In the genomic region with DNA sequence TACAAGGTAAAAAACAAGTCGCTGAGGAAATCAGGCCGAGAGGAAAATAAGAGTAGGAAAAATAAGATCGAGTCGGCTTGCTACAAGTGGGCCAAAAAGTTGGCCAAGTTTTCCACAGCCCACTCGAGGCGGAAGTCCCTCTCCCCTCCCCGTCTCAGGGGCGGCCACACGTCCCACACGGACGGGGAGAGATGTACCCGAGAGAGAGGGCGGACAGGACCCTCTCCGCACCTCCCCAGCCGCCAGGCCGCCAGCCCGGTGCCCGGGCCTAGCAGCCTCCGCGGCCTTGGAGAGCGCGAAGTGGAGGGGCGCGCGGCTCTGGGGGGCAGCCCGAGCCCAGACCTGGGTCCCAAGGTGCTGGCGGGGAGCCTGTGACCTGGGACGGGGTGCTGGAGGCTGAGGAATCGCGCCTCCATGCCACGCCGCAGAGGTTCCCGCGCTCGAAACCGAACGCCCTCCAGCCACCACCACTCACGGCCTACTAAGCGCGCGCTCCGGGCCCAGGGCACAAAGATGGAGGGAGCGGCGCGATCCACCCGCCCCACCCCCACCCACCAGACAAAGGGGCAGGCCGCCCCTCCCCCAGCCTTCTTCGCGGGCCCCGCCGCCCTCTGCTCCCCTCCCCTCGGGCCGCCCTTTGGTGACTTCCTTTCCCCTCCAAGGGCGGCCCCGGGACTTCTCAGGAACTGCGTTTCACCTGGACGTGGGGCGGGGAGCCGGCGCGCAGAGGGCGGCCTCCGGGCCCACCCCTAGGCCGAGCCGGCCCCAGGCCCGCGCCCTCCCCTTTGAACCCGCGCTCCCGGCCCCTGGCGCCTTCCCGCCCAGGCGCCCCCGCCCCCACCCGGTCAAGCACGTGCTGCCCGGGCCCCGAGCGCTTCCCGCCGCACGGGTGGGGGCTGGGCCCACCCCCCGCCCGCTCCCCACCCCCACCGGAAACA, we compare ENCODE assay signal across 1 cellular context.
A peak's percentile ranks its signal among the peaks of the same experiment; 100 is the strongest.
TF ChIP-seq lines count a peak whose summit lies in the region.

No MANE protein-coding gene starts in this region.

TF ChIP-seq in K562, 482 proteins besides CTCF, POLR2A, EP300 and RAD21 (continued from another document):
- TF ChIP-seq BHLHE40 (IDR thresholded peaks at IDR 0.05; ENCODE audit: low read length) (peak; percentile 78), XRCC5 (IDR thresholded peaks at IDR 0.05; ENCODE audit: low read depth, low read length) (no peak), ZNF282 (CRISPR knock-in tag; IDR thresholded peaks at IDR 0.05) (no peak), NFE2L1 (tag; IDR thresholded peaks at IDR 0.05; ENCODE audit: borderline replicate concordance, low read depth) (no peak), ATF7 (IDR thresholded peaks at IDR 0.05) (no peak), ZNF133 (CRISPR knock-in tag; IDR thresholded peaks at IDR 0.05) (no peak), PHTF2 (CRISPR knock-in tag; IDR thresholded peaks at IDR 0.05) (no peak), DACH1 (IDR thresholded peaks at IDR 0.05; ENCODE audit: partially characterized antibody) (no peak), SMARCA5 (IDR thresholded peaks at IDR 0.05) (no peak), POLR2G (IDR thresholded peaks at IDR 0.05; ENCODE audit: low read depth, low read length) (peak; percentile 76), HSF4 (CRISPR knock-in tag; IDR thresholded peaks at IDR 0.05; ENCODE audit: borderline replicate concordance) (no peak), CEBPG (CRISPR knock-in tag; IDR thresholded peaks at IDR 0.05) (no peak), CEBPG (tag; conservative IDR thresholded peaks at IDR 0.05 in 1 of 2, IDR thresholded peaks at IDR 0.05 in 1 of 2) (no peak), BDP1 (IDR thresholded peaks at IDR 0.05; ENCODE audit: insufficient read depth, insufficient read length) (no peak), ZFPM2 (CRISPR knock-in tag; IDR thresholded peaks at IDR 0.05) (no peak), MAFK (IDR thresholded peaks at IDR 0.05; ENCODE audit: low read length) (no peak), MCM7 (IDR thresholded peaks at IDR 0.05) (no peak), MAFF (IDR thresholded peaks at IDR 0.05; ENCODE audit: low read length) (no peak), ERF (CRISPR knock-in tag; IDR thresholded peaks at IDR 0.05) (no peak)
- TF ChIP-seq, protein P1, sequence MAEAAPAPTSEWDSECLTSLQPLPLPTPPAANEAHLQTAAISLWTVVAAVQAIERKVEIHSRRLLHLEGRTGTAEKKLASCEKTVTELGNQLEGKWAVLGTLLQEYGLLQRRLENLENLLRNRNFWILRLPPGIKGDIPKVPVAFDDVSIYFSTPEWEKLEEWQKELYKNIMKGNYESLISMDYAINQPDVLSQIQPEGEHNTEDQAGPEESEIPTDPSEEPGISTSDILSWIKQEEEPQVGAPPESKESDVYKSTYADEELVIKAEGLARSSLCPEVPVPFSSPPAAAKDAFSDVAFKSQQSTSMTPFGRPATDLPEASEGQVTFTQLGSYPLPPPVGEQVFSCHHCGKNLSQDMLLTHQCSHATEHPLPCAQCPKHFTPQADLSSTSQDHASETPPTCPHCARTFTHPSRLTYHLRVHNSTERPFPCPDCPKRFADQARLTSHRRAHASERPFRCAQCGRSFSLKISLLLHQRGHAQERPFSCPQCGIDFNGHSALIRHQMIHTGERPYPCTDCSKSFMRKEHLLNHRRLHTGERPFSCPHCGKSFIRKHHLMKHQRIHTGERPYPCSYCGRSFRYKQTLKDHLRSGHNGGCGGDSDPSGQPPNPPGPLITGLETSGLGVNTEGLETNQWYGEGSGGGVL (CRISPR knock-in tag; IDR thresholded peaks at IDR 0.05): no peak
- TF ChIP-seq, protein P2, sequence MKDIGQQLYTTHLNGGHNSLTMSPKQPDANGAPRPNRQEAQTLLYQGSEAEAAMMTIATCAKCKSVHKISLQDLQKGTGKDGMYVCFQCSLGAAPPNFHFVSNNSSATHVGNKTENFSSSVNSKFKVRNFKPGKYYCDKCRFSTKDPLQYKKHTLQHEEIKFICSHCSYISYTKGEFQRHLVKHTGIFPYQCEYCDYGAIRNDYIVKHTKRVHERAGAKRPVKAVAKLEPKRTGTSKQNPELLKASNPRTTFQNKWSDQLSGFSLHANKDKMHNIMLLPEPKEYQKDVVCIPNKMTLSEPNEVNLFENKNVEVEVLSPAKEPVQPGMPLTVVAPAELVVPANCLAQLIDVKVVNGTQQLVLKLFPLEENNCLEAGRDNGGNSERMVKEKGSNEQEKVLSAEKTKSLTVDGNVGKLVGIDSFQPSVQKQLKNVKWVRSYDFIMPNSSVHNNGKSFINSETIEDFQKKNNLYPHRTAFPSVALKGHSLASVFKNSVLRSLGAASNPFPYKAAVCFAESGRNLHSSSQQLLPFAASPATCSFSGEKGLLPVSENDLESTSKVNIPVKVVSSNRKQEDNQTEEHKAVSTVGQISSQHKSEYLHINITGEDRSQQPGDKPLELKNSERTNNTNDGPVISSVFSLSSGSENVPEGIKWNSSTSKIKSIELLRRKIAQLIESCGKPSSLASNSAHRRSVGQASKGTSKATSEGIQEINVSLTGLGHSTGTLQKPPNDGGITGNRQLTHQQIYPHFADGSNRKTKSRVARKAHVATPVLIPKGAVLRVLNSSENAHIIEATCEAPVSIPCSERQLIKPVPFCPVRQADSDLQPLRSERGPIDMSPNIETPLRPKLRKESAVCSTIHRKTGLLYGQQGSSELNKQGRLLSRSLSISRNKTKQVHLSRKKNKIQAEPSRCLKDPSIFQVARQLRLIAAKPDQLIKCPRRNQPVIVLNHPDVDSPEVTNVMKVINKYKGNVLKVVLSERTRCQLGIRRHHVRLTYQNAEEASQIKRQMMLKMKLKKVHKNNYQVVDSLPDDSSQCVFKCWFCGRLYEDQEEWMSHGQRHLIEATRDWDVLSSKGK (CRISPR knock-in tag; IDR thresholded peaks at IDR 0.05): no peak
- TF ChIP-seq, protein P3, sequence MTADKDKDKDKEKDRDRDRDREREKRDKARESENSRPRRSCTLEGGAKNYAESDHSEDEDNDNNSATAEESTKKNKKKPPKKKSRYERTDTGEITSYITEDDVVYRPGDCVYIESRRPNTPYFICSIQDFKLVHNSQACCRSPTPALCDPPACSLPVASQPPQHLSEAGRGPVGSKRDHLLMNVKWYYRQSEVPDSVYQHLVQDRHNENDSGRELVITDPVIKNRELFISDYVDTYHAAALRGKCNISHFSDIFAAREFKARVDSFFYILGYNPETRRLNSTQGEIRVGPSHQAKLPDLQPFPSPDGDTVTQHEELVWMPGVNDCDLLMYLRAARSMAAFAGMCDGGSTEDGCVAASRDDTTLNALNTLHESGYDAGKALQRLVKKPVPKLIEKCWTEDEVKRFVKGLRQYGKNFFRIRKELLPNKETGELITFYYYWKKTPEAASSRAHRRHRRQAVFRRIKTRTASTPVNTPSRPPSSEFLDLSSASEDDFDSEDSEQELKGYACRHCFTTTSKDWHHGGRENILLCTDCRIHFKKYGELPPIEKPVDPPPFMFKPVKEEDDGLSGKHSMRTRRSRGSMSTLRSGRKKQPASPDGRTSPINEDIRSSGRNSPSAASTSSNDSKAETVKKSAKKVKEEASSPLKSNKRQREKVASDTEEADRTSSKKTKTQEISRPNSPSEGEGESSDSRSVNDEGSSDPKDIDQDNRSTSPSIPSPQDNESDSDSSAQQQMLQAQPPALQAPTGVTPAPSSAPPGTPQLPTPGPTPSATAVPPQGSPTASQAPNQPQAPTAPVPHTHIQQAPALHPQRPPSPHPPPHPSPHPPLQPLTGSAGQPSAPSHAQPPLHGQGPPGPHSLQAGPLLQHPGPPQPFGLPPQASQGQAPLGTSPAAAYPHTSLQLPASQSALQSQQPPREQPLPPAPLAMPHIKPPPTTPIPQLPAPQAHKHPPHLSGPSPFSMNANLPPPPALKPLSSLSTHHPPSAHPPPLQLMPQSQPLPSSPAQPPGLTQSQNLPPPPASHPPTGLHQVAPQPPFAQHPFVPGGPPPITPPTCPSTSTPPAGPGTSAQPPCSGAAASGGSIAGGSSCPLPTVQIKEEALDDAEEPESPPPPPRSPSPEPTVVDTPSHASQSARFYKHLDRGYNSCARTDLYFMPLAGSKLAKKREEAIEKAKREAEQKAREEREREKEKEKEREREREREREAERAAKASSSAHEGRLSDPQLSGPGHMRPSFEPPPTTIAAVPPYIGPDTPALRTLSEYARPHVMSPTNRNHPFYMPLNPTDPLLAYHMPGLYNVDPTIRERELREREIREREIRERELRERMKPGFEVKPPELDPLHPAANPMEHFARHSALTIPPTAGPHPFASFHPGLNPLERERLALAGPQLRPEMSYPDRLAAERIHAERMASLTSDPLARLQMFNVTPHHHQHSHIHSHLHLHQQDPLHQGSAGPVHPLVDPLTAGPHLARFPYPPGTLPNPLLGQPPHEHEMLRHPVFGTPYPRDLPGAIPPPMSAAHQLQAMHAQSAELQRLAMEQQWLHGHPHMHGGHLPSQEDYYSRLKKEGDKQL (CRISPR knock-in tag; IDR thresholded peaks at IDR 0.05; ENCODE audit: borderline replicate concordance): no peak
- TF ChIP-seq, protein P4, sequence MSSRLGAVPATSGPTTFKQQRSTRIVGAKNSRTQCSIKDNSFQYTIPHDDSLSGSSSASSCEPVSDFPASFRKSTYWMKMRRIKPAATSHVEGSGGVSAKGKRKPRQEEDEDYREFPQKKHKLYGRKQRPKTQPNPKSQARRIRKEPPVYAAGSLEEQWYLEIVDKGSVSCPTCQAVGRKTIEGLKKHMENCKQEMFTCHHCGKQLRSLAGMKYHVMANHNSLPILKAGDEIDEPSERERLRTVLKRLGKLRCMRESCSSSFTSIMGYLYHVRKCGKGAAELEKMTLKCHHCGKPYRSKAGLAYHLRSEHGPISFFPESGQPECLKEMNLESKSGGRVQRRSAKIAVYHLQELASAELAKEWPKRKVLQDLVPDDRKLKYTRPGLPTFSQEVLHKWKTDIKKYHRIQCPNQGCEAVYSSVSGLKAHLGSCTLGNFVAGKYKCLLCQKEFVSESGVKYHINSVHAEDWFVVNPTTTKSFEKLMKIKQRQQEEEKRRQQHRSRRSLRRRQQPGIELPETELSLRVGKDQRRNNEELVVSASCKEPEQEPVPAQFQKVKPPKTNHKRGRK (tag; IDR thresholded peaks at IDR 0.05): no peak
- TF ChIP-seq, protein P5, sequence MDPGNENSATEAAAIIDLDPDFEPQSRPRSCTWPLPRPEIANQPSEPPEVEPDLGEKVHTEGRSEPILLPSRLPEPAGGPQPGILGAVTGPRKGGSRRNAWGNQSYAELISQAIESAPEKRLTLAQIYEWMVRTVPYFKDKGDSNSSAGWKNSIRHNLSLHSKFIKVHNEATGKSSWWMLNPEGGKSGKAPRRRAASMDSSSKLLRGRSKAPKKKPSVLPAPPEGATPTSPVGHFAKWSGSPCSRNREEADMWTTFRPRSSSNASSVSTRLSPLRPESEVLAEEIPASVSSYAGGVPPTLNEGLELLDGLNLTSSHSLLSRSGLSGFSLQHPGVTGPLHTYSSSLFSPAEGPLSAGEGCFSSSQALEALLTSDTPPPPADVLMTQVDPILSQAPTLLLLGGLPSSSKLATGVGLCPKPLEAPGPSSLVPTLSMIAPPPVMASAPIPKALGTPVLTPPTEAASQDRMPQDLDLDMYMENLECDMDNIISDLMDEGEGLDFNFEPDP (CRISPR knock-in tag; IDR thresholded peaks at IDR 0.05): no peak
- TF ChIP-seq, protein P6, sequence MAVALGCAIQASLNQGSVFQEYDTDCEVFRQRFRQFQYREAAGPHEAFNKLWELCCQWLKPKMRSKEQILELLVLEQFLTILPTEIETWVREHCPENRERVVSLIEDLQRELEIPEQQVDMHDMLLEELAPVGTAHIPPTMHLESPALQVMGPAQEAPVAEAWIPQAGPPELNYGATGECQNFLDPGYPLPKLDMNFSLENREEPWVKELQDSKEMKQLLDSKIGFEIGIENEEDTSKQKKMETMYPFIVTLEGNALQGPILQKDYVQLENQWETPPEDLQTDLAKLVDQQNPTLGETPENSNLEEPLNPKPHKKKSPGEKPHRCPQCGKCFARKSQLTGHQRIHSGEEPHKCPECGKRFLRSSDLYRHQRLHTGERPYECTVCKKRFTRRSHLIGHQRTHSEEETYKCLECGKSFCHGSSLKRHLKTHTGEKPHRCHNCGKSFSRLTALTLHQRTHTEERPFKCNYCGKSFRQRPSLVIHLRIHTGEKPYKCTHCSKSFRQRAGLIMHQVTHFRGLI (CRISPR knock-in tag; IDR thresholded peaks at IDR 0.05): no peak
- TF ChIP-seq, protein P7, sequence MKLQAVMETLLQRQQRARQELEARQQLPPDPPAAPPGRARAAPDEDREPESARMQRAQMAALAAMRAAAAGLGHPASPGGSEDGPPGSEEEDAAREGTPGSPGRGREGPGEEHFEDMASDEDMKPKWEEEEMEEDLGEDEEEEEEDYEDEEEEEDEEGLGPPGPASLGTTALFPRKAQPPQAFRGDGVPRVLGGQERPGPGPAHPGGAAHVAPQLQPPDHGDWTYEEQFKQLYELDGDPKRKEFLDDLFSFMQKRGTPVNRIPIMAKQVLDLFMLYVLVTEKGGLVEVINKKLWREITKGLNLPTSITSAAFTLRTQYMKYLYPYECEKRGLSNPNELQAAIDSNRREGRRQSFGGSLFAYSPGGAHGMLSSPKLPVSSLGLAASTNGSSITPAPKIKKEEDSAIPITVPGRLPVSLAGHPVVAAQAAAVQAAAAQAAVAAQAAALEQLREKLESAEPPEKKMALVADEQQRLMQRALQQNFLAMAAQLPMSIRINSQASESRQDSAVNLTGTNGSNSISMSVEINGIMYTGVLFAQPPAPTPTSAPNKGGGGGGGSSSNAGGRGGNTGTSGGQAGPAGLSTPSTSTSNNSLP (IDR thresholded peaks at IDR 0.05; ENCODE audit: borderline replicate concordance, low read depth, low read length): no peak
- TF ChIP-seq, protein P8, sequence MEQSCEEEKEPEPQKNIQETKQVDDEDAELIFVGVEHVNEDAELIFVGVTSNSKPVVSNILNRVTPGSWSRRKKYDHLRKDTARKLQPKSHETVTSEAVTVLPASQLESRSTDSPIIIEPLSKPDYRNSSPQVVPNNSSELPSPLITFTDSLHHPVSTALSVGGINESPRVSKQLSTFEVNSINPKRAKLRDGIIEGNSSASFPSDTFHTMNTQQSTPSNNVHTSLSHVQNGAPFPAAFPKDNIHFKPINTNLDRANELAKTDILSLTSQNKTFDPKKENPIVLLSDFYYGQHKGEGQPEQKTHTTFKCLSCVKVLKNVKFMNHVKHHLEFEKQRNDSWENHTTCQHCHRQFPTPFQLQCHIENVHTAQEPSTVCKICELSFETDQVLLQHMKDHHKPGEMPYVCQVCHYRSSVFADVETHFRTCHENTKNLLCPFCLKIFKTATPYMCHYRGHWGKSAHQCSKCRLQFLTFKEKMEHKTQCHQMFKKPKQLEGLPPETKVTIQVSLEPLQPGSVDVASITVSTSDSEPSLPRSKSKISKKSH (CRISPR knock-in tag; IDR thresholded peaks at IDR 0.05): no peak
- TF ChIP-seq, protein P9, sequence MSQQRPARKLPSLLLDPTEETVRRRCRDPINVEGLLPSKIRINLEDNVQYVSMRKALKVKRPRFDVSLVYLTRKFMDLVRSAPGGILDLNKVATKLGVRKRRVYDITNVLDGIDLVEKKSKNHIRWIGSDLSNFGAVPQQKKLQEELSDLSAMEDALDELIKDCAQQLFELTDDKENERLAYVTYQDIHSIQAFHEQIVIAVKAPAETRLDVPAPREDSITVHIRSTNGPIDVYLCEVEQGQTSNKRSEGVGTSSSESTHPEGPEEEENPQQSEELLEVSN (IDR thresholded peaks at IDR 0.05; ENCODE audit: borderline replicate concordance in 1 of 2, extremely low read depth in 1 of 2, insufficient read depth in 1 of 2, insufficient read length in 1 of 2, low read depth in 1 of 2, low read length in 1 of 2, poor library complexity in 1 of 2, severe bottlenecking in 1 of 2): peak; percentile 53 to 99
- TF ChIP-seq, protein P10, sequence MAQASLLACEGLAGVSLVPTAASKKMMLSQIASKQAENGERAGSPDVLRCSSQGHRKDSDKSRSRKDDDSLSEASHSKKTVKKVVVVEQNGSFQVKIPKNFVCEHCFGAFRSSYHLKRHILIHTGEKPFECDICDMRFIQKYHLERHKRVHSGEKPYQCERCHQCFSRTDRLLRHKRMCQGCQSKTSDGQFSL (CRISPR knock-in tag; IDR thresholded peaks at IDR 0.05): no peak
- TF ChIP-seq, protein P10 (tag; IDR thresholded peaks at IDR 0.05): no peak
